Comparison of ENCODE assay signal across 30 cellular contexts in the genomic region with DNA sequence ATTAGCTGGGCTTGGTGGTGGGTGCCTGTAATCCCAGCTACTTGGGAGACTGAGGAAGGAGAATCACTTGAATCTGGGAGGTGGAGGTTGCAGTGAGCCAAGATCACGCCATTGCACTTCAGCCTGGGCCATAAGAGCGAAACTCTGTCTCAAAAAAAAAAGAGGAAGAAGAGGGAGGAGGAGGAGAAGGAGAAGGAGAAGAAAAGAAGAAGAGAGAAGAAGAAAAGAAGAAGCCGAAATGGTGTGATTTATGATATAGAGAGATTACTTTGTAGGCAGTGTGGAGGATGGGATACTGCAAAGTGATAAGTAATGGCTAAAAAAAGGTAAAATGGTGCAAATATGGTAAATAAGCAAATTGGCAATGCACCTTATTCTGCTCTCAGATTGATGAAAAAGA. TPM values are rescaled to one million over a fixed set of nuclear protein-coding genes. Genes with fewer than 3 reads are reported as not detected.
"Had no signal": no experiment of that assay in that cellular context is flagged by ENCODE, and none has a peak within 500 bp of the region (broad histone marks: within the 10 kb centered on the region; RNA-seq: fewer than 3 reads in every experiment).

No MANE protein-coding gene starts in this region.

- DNase-seq: activated CD4-positive, alpha-beta memory T cell treated with anti-CD3 and anti-CD28 coated beads, Interleukin-2, amount 10 ng/mL, durations not matched to agents 7 days and 5 days; activated CD4-positive, alpha-beta T cell treated with anti-CD3 and anti-CD28 coated beads for 1 hour; activated CD4-positive, alpha-beta T cell treated with anti-CD3 and anti-CD28 coated beads for 4 hours; activated CD4-positive, alpha-beta T cell treated with anti-CD3 and anti-CD28 coated beads, Interleukin-2, amount 10 ng/mL, durations not matched to agents 7 days and 5 days; activated CD4-positive, alpha-beta T cell treated with anti-CD3 and anti-CD28 coated beads, Interleukin-2, amount 50 U/mL, for 4 hours; activated CD8-positive, alpha-beta memory T cell treated with anti-CD3 and anti-CD28 coated beads, Interleukin-2, amount 50 U/mL, for 48 hours; activated gamma-delta T cell; activated naive CD4-positive, alpha-beta T cell; activated naive CD4-positive, alpha-beta T cell treated with anti-CD3 and anti-CD28 coated beads, Interleukin-2, amount 10 ng/mL, durations not matched to agents 7 days and 5 days; activated T-cell treated with anti-CD3 and anti-CD28 coated beads for 4 hours; activated T-cell treated with anti-CD3 and anti-CD28 coated beads, Interleukin-2, amount 50 U/mL, for 24 hours; activated T-cell treated with anti-CD3 and anti-CD28 coated beads, Interleukin-2, amount 50 U/mL, for 72 hours; amniotic stem cell; anterior cingulate cortex; brain microvascular endothelial cell; caudate nucleus; cortex of kidney; dermis blood vessel endothelial cell; effector CD4-positive, alpha-beta T cell; effector memory CD8-positive, alpha-beta T cell; foreskin fibroblast; glutamatergic neuron; heart left ventricle; hypothalamus; T-helper 2 cell had no signal

- H3K27ac Mint-ChIP-seq: activated CD4-positive, alpha-beta memory T cell treated with anti-CD3 and anti-CD28 coated beads, Interleukin-2, amount 10 ng/mL, durations not matched to agents 7 days and 5 days; activated CD4-positive, alpha-beta T cell treated with anti-CD3 and anti-CD28 coated beads, Interleukin-2, amount 10 ng/mL, durations not matched to agents 7 days and 5 days; activated naive CD4-positive, alpha-beta T cell treated with anti-CD3 and anti-CD28 coated beads, Interleukin-2, amount 10 ng/mL, durations not matched to agents 7 days and 5 days; activated naive CD8-positive, alpha-beta T cell; activated T-cell treated with anti-CD3 and anti-CD28 coated beads, Interleukin-2, amount 50 U/mL, for 24 hours; activated T-cell treated with anti-CD3 and anti-CD28 coated beads, Interleukin-2, amount 50 U/mL, for 72 hours; effector memory CD8-positive, alpha-beta T cell; WTC11 had no signal

- H3K36me3 ChIP-seq: brain microvascular endothelial cell, heart left ventricle had no signal

- ATAC-seq: activated T-cell treated with anti-CD3 and anti-CD28 coated beads, Interleukin-2, amount 50 U/mL, for 72 hours; effector memory CD8-positive, alpha-beta T cell; heart left ventricle; WTC11 had no signal

- H3K4me3 Mint-ChIP-seq: activated CD4-positive, alpha-beta memory T cell treated with anti-CD3 and anti-CD28 coated beads, Interleukin-2, amount 10 ng/mL, durations not matched to agents 7 days and 5 days; activated CD4-positive, alpha-beta T cell treated with anti-CD3 and anti-CD28 coated beads, Interleukin-2, amount 10 ng/mL, durations not matched to agents 7 days and 5 days; activated naive CD4-positive, alpha-beta T cell treated with anti-CD3 and anti-CD28 coated beads, Interleukin-2, amount 10 ng/mL, durations not matched to agents 7 days and 5 days; activated naive CD8-positive, alpha-beta T cell; activated T-cell treated with anti-CD3 and anti-CD28 coated beads, Interleukin-2, amount 50 U/mL, for 24 hours; activated T-cell treated with anti-CD3 and anti-CD28 coated beads, Interleukin-2, amount 50 U/mL, for 72 hours; effector memory CD8-positive, alpha-beta T cell; WTC11 had no signal

- H3K9me3 Mint-ChIP-seq: activated T-cell treated with anti-CD3 and anti-CD28 coated beads, Interleukin-2, amount 50 U/mL, for 72 hours; WTC11 had no signal

- H3K4me3 ChIP-seq: heart left ventricle had no signal

- H3K27ac ChIP-seq: brain microvascular endothelial cell, epithelial cell of prostate, heart left ventricle, VCaP had no signal

- H3K36me3 Mint-ChIP-seq: activated naive CD4-positive, alpha-beta T cell treated with anti-CD3 and anti-CD28 coated beads, Interleukin-2, amount 10 ng/mL, durations not matched to agents 7 days and 5 days; WTC11 had no signal

- H3K9me3 ChIP-seq: heart left ventricle had no signal

RNA-seq across cellular contexts. Expression of a gene that starts 25.1 kb away (rescaled TPM):
- total RNA-seq: activated CD4-positive, alpha-beta memory T cell treated with anti-CD3 and anti-CD28 coated beads, Interleukin-2, amount 10 ng/mL, durations not matched to agents 7 days and 5 days had no signal
- polyA plus RNA-seq: endothelial cell of umbilical vein had no signal
